ENCODE assay signal across 11 cellular contexts in genomic region chr13:77737583-77738200, GRCh38. TPM values are rescaled to one million over a fixed set of nuclear protein-coding genes. Genes with fewer than 3 reads are reported as not detected.
DNase-seq lines count a peak whose midpoint lies in the region; ATAC-seq and TF ChIP-seq lines count a peak whose summit lies in the region.
"Had no signal": no experiment of that assay in that cellular context is flagged by ENCODE, and none has a peak within 500 bp of the region (broad histone marks: within the 10 kb centered on the region; RNA-seq: fewer than 3 reads in every experiment).

No MANE protein-coding gene starts in this region.

- peaks cover 11% of the 10 kb centered on the region for H3K4me1 Mint-ChIP-seq in T-helper 2 cell treated with Interferon-gamma antibody and Interleukin-4, amounts not matched to agents 5 μg/mL and 100 μg/mL, for 36 hours (ENCODE audit: low read depth)
- H3K4me1 Mint-ChIP-seq: memory B cell had no signal

- H3K27ac ChIP-seq in layer of hippocampus (ENCODE audit: low read depth, low read length) = peak overlapping the region; percentile 58
- no peak overlapping the region for H3K27ac ChIP-seq in adrenal gland
- no peak overlapping the region for H3K27ac ChIP-seq in GM23248

- no peaks in the 10 kb centered on the region for H3K9me3 Mint-ChIP-seq in T-helper 2 cell treated with Interferon-gamma antibody and Interleukin-4, amounts not matched to agents 5 μg/mL and 100 μg/mL, for 36 hours
- H3K9me3 Mint-ChIP-seq: GM23338, memory B cell had no signal

- no peaks in the 10 kb centered on the region for H3F3A ChIP-seq in GM23248 (ENCODE audit: insufficient read depth)

- DNase-seq in T-helper 2 cell treated with Interferon-gamma antibody and Interleukin-4, amounts not matched to agents 5 μg/mL and 100 μg/mL, for 36 hours (ENCODE audit: low spot score) = peak; percentile 64
- DNase-seq in T-helper 2 cell (no peak), adrenal gland (no peak), GM23248 (no peak)
- no peak for DNase-seq in NK-92 treated with Interleukin-12 subunit alpha and Interleukin-12 subunit beta, amount 100 ng/mL, for 24 hours (lab: John Stamatoyannopoulos, UW)
- DNase-seq: NCI-H774 had no signal

- no peaks in the 10 kb centered on the region for H3K27me3 Mint-ChIP-seq in T-helper 2 cell treated with Interferon-gamma antibody and Interleukin-4, amounts not matched to agents 5 μg/mL and 100 μg/mL, for 36 hours (ENCODE audit: low read depth)
- H3K27me3 Mint-ChIP-seq: memory B cell had no signal

- H3K36me3 ChIP-seq in adrenal gland (replicated peaks in 1 of 2) (no peaks in the 10 kb centered on the region), GM23248 (ENCODE audit: low read depth) (no peaks in the 10 kb centered on the region)

- WGBS in adrenal gland, 4 donors = 46 to 60% (median 56%) methylated on average over 2 of the region's 2 CpGs
- WGBS in GM23248 (ENCODE audit: low coverage in 1 of 2, low lambda C conversion rate in 2 of 2, missing lambda C conversion rate in 2 of 2), 2 experiments = 27 to 28% methylated on average over 2 of the region's 2 CpGs

- no peak overlapping the region for H3K4me3 Mint-ChIP-seq in T-helper 2 cell treated with Interferon-gamma antibody and Interleukin-4, amounts not matched to agents 5 μg/mL and 100 μg/mL, for 36 hours
- H3K4me3 Mint-ChIP-seq: GM23338, memory B cell had no signal

- H3K36me3 Mint-ChIP-seq in T-helper 2 cell treated with Interferon-gamma antibody and Interleukin-4, amounts not matched to agents 5 μg/mL and 100 μg/mL, for 36 hours (ENCODE audit: low read depth) = peaks cover 15% of the 10 kb centered on the region

- no peaks in the 10 kb centered on the region for H3K9me2 ChIP-seq in GM23248 (ENCODE audit: insufficient read depth)

- TF ChIP-seq POLR2A in adrenal gland (IDR thresholded peaks at IDR 0.05) = no peak

- intact Hi-C loops in adrenal gland (cut with DNase I) = no loop called here

- H3K4me2 ChIP-seq in GM23248 (ENCODE audit: unreplicated experiment) = no peak overlapping the region
- H3K4me2 ChIP-seq: GM23338 had no signal

- no peak overlapping the region for H3K27ac Mint-ChIP-seq in T-helper 2 cell treated with Interferon-gamma antibody and Interleukin-4, amounts not matched to agents 5 μg/mL and 100 μg/mL, for 36 hours
- H3K27ac Mint-ChIP-seq: GM23338, memory B cell had no signal

- H3K9ac ChIP-seq in GM23248 = no peak overlapping the region

- H3K27me3 ChIP-seq in layer of hippocampus (ENCODE audit: control insufficient read depth, insufficient read depth, low read length) = no peaks in the 10 kb centered on the region
- H3K27me3 ChIP-seq in adrenal gland = no peaks in the 10 kb centered on the region
- no peaks in the 10 kb centered on the region for H3K27me3 ChIP-seq in GM23248 (replicated peaks; ENCODE audit: insufficient read depth)

- H3K9me3 ChIP-seq in adrenal gland (replicated peaks in 1 of 3) = no peaks in the 10 kb centered on the region
- H3K9me3 ChIP-seq in GM23248 (ENCODE audit: low read depth) = no peaks in the 10 kb centered on the region

- no peak overlapping the region for H2AFZ ChIP-seq in GM23248
- H2AFZ ChIP-seq: GM23338 had no signal

- H3K4me3 ChIP-seq in adrenal gland (no peak overlapping the region), GM23248 (no peak overlapping the region)
- H3K4me3 ChIP-seq: GM23338 had no signal

- TF ChIP-seq CTCF in adrenal gland (IDR thresholded peaks at IDR 0.05) = no peak

- in situ Hi-C loops in GM23248 (cut with MboI) = no loop called here

- peak; percentile 59 for ATAC-seq in GM21526 (IDR thresholded peaks at IDR 0.05; ENCODE audit: low FRiP score, unreplicated experiment)
- peak; percentile 82 for ATAC-seq in HG03097 (IDR thresholded peaks at IDR 0.05; ENCODE audit: low FRiP score, unreplicated experiment)
- ATAC-seq: GM23338 had no signal

- no peaks in the 10 kb centered on the region for H3K79me2 ChIP-seq in GM23248 (ENCODE audit: insufficient read depth)

- H3K4me1 ChIP-seq in adrenal gland (replicated peaks in 1 of 2) (peaks cover 0 to 4% of the 10 kb centered on the region in 2 donors), GM23248 (ENCODE audit: insufficient read depth) (no peaks in the 10 kb centered on the region)

- H4K20me1 ChIP-seq in GM23248 (ENCODE audit: insufficient read depth) = no peaks in the 10 kb centered on the region

RNA-seq across cellular contexts. Expression of gene SLAIN1, which starts 40.2 kb away (rescaled TPM):
- 10 to 100 TPM in 7 of 8 donors, 1 to 10 TPM in 1; 7.0 to 24.1 (median 14.1) TPM for total RNA-seq in adrenal gland
- polyA plus RNA-seq in adrenal gland = 10 to 100 TPM in 1 of 3 donors, 1 to 10 TPM in 2; 5.5 to 24.0 (median 9.0) TPM
- total RNA-seq in GM23248 (2014; rRNA removed; shearing (Covaris generic)) = not detected in 2 replicates
- polyA plus RNA-seq in GM23248 (2016; fragmentation: Nextera tagmentation; extraction: Ambion mirVana) = not detected in 2 replicates
